Comparison of ENCODE assay signal across 7 cellular contexts in the genomic region with DNA sequence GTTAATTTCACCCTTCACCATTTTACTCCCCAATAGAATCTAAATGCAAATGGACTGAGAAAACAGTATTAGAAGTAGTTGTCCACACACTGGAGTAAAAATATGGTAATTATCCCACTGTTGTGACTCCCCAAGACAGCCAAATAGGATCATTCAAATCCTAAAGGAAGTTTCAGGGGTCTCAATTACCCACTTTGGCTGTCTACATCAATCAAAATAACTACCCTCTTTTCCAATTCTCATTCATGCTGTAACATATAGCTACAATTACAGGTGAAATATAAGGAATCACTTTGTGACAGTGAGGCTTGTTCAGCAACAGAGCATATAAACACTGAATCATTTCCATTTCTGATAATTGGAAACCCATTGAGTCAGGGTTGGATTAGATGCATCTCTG.
"Had no signal": no experiment of that assay in that cellular context is flagged by ENCODE, and none has a peak within 500 bp of the region (broad histone marks: within the 10 kb centered on the region; RNA-seq: fewer than 3 reads in every experiment).

No MANE protein-coding gene starts in this region.

- H3K27ac ChIP-seq: GM23248 had no signal

- H3K9me3 ChIP-seq: HAP-1 had no signal

- H3K36me3 ChIP-seq: HAP-1 had no signal

- H3K4me3 ChIP-seq: GM23248, GM23338, HAP-1 had no signal

- H3K9ac ChIP-seq: GM23248 had no signal

- H2AFZ ChIP-seq: GM23248, GM23338 had no signal

- DNase-seq: GM23248, GOT3, H9, HCEC 1CT, HFFc6 had no signal

- H3K4me2 ChIP-seq: GM23338 had no signal
